ENCODE assay signal across 13 cellular contexts in the genomic region with DNA sequence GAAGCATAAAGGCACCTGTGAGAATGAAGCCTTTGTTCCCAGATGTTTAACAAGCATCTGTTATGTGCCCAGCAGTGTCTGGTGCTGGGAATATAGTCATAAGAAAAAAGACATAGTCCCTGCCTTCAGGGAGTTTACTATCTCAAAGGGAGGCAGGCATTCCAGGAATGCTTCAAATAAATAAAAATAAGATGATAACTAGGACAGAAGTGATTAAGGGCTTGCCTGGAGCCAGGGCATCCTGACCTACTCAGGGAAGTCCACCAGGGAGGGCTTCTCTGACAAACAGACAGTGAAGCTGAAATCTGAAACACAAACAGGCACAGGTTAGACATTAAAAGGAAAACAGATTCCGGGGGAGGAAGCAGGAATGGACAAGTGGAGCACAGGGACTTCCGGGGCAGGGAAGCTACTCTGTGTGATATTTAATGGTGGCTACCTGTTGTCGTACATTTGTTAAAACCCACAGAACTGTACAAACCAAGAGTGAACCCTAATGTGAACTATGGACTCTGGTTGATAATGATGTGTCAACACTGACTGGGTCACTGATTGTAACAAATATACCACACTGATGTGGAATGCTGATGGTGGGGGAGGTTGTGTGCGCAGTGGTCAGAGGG. TPM values are rescaled to one million over a fixed set of nuclear protein-coding genes. Genes with fewer than 3 reads are reported as not detected.
DNase-seq lines count a peak whose midpoint lies in the region; ATAC-seq and TF ChIP-seq lines count a peak whose summit lies in the region.
"Had no signal": no experiment of that assay in that cellular context is flagged by ENCODE, and none has a peak within 500 bp of the region (broad histone marks: within the 10 kb centered on the region; RNA-seq: fewer than 3 reads in every experiment).

No MANE protein-coding gene starts in this region.

- H3K27me3 ChIP-seq in GM23248 (replicated peaks; ENCODE audit: insufficient read depth): no peaks in the 10 kb centered on the region
- no peaks in the 10 kb centered on the region for H3K27me3 ChIP-seq in RWPE2 (ENCODE audit: insufficient read depth, poor library complexity, severe bottlenecking)
- no peaks in the 10 kb centered on the region for H3K27me3 ChIP-seq in lower lobe of right lung (ENCODE audit: low read depth)

- H3K27ac ChIP-seq in GM23248 (peak overlapping the region; percentile 93), RWPE2 (ENCODE audit: poor library complexity, severe bottlenecking) (peak overlapping the region; percentile 81), skin epidermis (peak overlapping the region in 14 of 21 experiments; percentile 7 to 82 (median 64)), lower lobe of right lung (no peak overlapping the region)

- H3K9me3 ChIP-seq in GM23248 (ENCODE audit: low read depth) (no peaks in the 10 kb centered on the region), RWPE2 (ENCODE audit: severe bottlenecking) (no peaks in the 10 kb centered on the region), lower lobe of right lung (no peaks in the 10 kb centered on the region)
- H3K9me3 ChIP-seq: spleen had no signal

- no peak for ATAC-seq in RWPE2 (ENCODE audit: low read depth)
- ATAC-seq in GM21529 (IDR thresholded peaks at IDR 0.05; ENCODE audit: unreplicated experiment): no peak
- ATAC-seq in lower lobe of right lung: no peak
- ATAC-seq: activated T-cell treated with anti-CD3 and anti-CD28 coated beads, Interleukin-2, amount 50 U/mL, for 4 hours had no signal

- DNase-seq in GM23248 (no peak), RWPE2 (ENCODE audit: low spot score) (no peak), islet precursor cell (peak; percentile 65), GF-D8 (lab: John Stamatoyannopoulos, UW) (no peak), NCI-H2107 (lab: John Stamatoyannopoulos, UW) (no peak), lower lobe of right lung (no peak)
- DNase-seq: activated T-cell treated with anti-CD3 and anti-CD28 coated beads, Interleukin-2, amount 50 U/mL, for 4 hours; Kasumi-1; spleen; stimulated activated naive CD4-positive, alpha-beta T cell treated with Interleukin-2 at 50 U/mL for 16 hours; T-helper 9 cell had no signal

- peaks cover 70% of the 10 kb centered on the region for H3F3A ChIP-seq in GM23248 (ENCODE audit: insufficient read depth)

- H3K9me2 ChIP-seq in GM23248 (ENCODE audit: insufficient read depth): no peaks in the 10 kb centered on the region

- in situ Hi-C loops in GM23248 (cut with MboI): no loop called here

- H3K4me1 ChIP-seq in GM23248 (ENCODE audit: insufficient read depth) (peaks cover 80% of the 10 kb centered on the region), RWPE2 (ENCODE audit: insufficient read depth, poor library complexity, severe bottlenecking) (peaks cover 41% of the 10 kb centered on the region), lower lobe of right lung (peaks cover 65% of the 10 kb centered on the region)

- H3K4me3 ChIP-seq in GM23248: no peak overlapping the region
- H3K4me3 ChIP-seq in RWPE2 (ENCODE audit: severe bottlenecking): no peak overlapping the region
- H3K4me3 ChIP-seq in skin epidermis: no peak overlapping the region
- no peak overlapping the region for H3K4me3 ChIP-seq in lower lobe of right lung
- H3K4me3 ChIP-seq: spleen had no signal

- H4K20me1 ChIP-seq in GM23248 (ENCODE audit: insufficient read depth): no peaks in the 10 kb centered on the region

- intact Hi-C loops in lower lobe of right lung (cut with DNase I): no loop called here

- peak overlapping the region; percentile 22 for H3K4me2 ChIP-seq in GM23248 (ENCODE audit: unreplicated experiment)

- no peak overlapping the region for H2AFZ ChIP-seq in GM23248

- H3K79me2 ChIP-seq in GM23248 (ENCODE audit: insufficient read depth): peaks cover 65% of the 10 kb centered on the region

- H3K36me3 ChIP-seq in GM23248 (ENCODE audit: low read depth): peaks cover 1% of the 10 kb centered on the region; the same call in 1 of the 2 replicates
- H3K36me3 ChIP-seq in RWPE2 (ENCODE audit: low read depth): peaks cover 12% of the 10 kb centered on the region
- no peaks in the 10 kb centered on the region for H3K36me3 ChIP-seq in lower lobe of right lung
- H3K36me3 ChIP-seq: spleen had no signal

- 86 to 92% methylated on average over 4 of the region's 4 CpGs for WGBS in GM23248 (ENCODE audit: low coverage in 1 of 2, low lambda C conversion rate in 2 of 2, missing lambda C conversion rate in 2 of 2), 2 experiments

- peak overlapping the region; percentile 17; the same call in 1 of the 2 replicates for H3K9ac ChIP-seq in GM23248

- TF ChIP-seq CTCF in RWPE2 (IDR thresholded peaks at IDR 0.05; ENCODE audit: poor library complexity, severe bottlenecking): no peak
- no peak for TF ChIP-seq CTCF in lower lobe of right lung (IDR thresholded peaks at IDR 0.05)

RNA-seq across cellular contexts. Expression of a gene that starts 53.3 kb away (rescaled TPM):
- 383 and 523 TPM in 2 replicates for total RNA-seq in GM23248 (2014; rRNA removed; shearing (Covaris generic))
- polyA plus RNA-seq in GM23248 (2016; fragmentation: Nextera tagmentation; extraction: Ambion mirVana): 33.9 and 39.4 TPM in 2 replicates
- 93.1 TPM for total RNA-seq in lower lobe of right lung
